In genomic region chr22:27186643-27187042, GRCh38 we compare ENCODE assay signal across 26 cellular contexts.
"Had no signal": no experiment of that assay in that cellular context is flagged by ENCODE, and none has a peak within 500 bp of the region (broad histone marks: within the 10 kb centered on the region; RNA-seq: fewer than 3 reads in every experiment).

No MANE protein-coding gene starts in this region.

- H3K27me3 ChIP-seq: left lung, neutrophil, right atrium auricular region, sigmoid colon, tibial nerve, upper lobe of left lung had no signal

- H3K4me3 ChIP-seq: left lung, lower lobe of right lung, right atrium auricular region, sigmoid colon, spleen, tibial nerve, upper lobe of left lung had no signal

- H3K36me3 ChIP-seq: left lung, lower lobe of right lung, neutrophil, right atrium auricular region, sigmoid colon, spleen, tibial nerve, upper lobe of left lung had no signal

- H3K4me1 Mint-ChIP-seq: naive thymus-derived CD8-positive, alpha-beta T cell; neural crest cell; stimulated activated memory B cell treated with anti-CD40 and anti-IgM and Interleukin-4, amounts not matched to agents 10 μg/mL and 1 μg/mL and 100 μg/mL, for 72 hours; stimulated activated naive CD8-positive, alpha-beta T cell treated with anti-CD3 and anti-CD28 coated beads, Interleukin-15, amount 100 ng/mL, for 72 hours had no signal

- H3K4me3 Mint-ChIP-seq: naive thymus-derived CD8-positive, alpha-beta T cell; nephron; neural crest cell; stimulated activated memory B cell treated with anti-CD40 and anti-IgM and Interleukin-4, amounts not matched to agents 10 μg/mL and 1 μg/mL and 100 μg/mL, for 72 hours; stimulated activated naive CD8-positive, alpha-beta T cell treated with anti-CD3 and anti-CD28 coated beads, Interleukin-15, amount 100 ng/mL, for 72 hours had no signal

- H3K36me3 Mint-ChIP-seq: stimulated activated memory B cell treated with anti-CD40 and anti-IgM and Interleukin-4, amounts not matched to agents 10 μg/mL and 1 μg/mL and 100 μg/mL, for 72 hours had no signal

- DNase-seq: hippocampal formation; kidney; left colon; left lung; lower lobe of right lung; mammary epithelial cell; mesenchymal stem cell; naive thymus-derived CD8-positive, alpha-beta T cell; occipital lobe; sigmoid colon; small intestine; spleen; stimulated activated CD4-positive, alpha-beta T cell treated with anti-CD3 and anti-CD28 coated beads, Interleukin-2, amount 100 ng/mL, for 48 hours; stimulated activated CD4-positive, alpha-beta T cell treated with anti-CD3 and anti-CD28 coated beads, Interleukin-4, amount 100 ng/mL, for 4 hours; stimulated activated CD8-positive, alpha-beta memory T cell treated with anti-CD3 and anti-CD28 coated beads, Interleukin-4, amount 100 ng/mL, for 48 hours; stimulated activated naive CD4-positive, alpha-beta T cell treated with Interleukin-2 at 50 U/mL for 16 hours; stimulated activated naive CD8-positive, alpha-beta T cell treated with anti-CD3 and anti-CD28 coated beads, Interleukin-15, amount 100 ng/mL, for 72 hours; substantia nigra; upper lobe of left lung had no signal

- H3K27ac Mint-ChIP-seq: naive thymus-derived CD8-positive, alpha-beta T cell; nephron; stimulated activated memory B cell treated with anti-CD40 and anti-IgM and Interleukin-4, amounts not matched to agents 10 μg/mL and 1 μg/mL and 100 μg/mL, for 72 hours had no signal

- ATAC-seq: left colon; left lung; lower lobe of right lung; naive thymus-derived CD8-positive, alpha-beta T cell; stimulated activated memory B cell treated with anti-CD40 and anti-IgM and Interleukin-4, amounts not matched to agents 10 μg/mL and 1 μg/mL and 100 μg/mL, for 72 hours; stimulated activated naive CD8-positive, alpha-beta T cell treated with anti-CD3 and anti-CD28 coated beads, Interleukin-15, amount 100 ng/mL, for 72 hours had no signal

- H3K9me3 ChIP-seq: left lung, neutrophil, sigmoid colon, upper lobe of left lung had no signal

- H3K4me1 ChIP-seq: left lung, lower lobe of right lung, parathyroid adenoma, right atrium auricular region, sigmoid colon, spleen, tibial nerve, upper lobe of left lung had no signal

- H3K9ac ChIP-seq: parathyroid adenoma had no signal

- FAIRE-seq: kidney, small intestine had no signal

- H3K79me2 ChIP-seq: parathyroid adenoma had no signal

- H3K27ac ChIP-seq: left lung, lower lobe of right lung, neutrophil, parathyroid adenoma, right atrium auricular region, sigmoid colon, spleen, tibial nerve, upper lobe of left lung had no signal

- H2AFZ ChIP-seq: parathyroid adenoma had no signal
